29 cellular contexts compared by ENCODE assay signal in the genomic region with DNA sequence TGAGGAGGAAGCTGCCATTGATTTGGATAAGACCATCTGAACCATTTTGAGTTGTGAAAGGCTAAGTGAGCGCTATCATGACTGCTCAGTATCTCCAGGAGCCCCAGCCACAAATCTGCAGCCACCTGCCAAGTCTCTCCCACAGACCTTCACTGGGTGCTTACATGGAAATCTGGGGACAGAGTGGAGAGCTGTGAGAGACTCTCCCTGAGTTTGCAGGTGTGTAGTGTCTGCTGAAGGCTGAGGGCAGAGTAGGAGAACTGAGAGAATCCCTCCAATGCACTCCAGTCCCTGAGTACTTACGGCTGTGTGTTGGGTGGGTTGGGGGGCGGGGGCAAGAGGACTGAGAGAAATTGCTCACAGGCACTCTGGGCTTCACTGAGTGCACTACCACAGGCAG.
"Had no signal": no experiment of that assay in that cellular context is flagged by ENCODE, and none has a peak within 500 bp of the region (broad histone marks: within the 10 kb centered on the region; RNA-seq: fewer than 3 reads in every experiment).

No MANE protein-coding gene starts in this region.

- H3K9me3 ChIP-seq: neutrophil, psoas muscle, right lobe of liver, sigmoid colon, stomach, testis, tibial artery, transverse colon, upper lobe of right lung, uterus had no signal

- H3K36me3 Mint-ChIP-seq: naive thymus-derived CD4-positive, alpha-beta T cell; natural killer cell; neural progenitor cell; stimulated activated effector memory CD8-positive, alpha-beta T cell treated with anti-CD3 and anti-CD28 coated beads, Interleukin-12 subunit alpha, Interleukin-12 subunit beta, amount 100 ng/mL, for 72 hours; stimulated activated naive B cell treated with anti-CD40 and anti-IgM and Interleukin-4, amounts not matched to agents 10 μg/mL and 1 μg/mL and 100 μg/mL, for 72 hours; type B pancreatic cell had no signal

- H3K4me3 ChIP-seq: neural progenitor cell, psoas muscle, right lobe of liver, sigmoid colon, stomach, testis, tibial artery, transverse colon, upper lobe of right lung, uterus had no signal

- ATAC-seq: naive thymus-derived CD4-positive, alpha-beta T cell; natural killer cell; psoas muscle; right cardiac atrium; stimulated activated effector memory CD8-positive, alpha-beta T cell treated with anti-CD3 and anti-CD28 coated beads, Interleukin-12 subunit alpha, Interleukin-12 subunit beta, amount 100 ng/mL, for 72 hours; stimulated activated naive B cell treated with anti-CD40 and anti-IgM and Interleukin-4, amounts not matched to agents 10 μg/mL and 1 μg/mL and 100 μg/mL, for 72 hours; upper lobe of right lung had no signal

- H3K36me3 ChIP-seq: neural progenitor cell, neutrophil, right lobe of liver, sigmoid colon, stomach, tibial artery, transverse colon, upper lobe of right lung, uterus had no signal

- H3K9ac ChIP-seq: neural progenitor cell, parathyroid adenoma had no signal

- H2AFZ ChIP-seq: neural progenitor cell, parathyroid adenoma had no signal

- H3K4me1 Mint-ChIP-seq: naive thymus-derived CD4-positive, alpha-beta T cell; natural killer cell; neural progenitor cell; stimulated activated effector memory CD8-positive, alpha-beta T cell treated with anti-CD3 and anti-CD28 coated beads, Interleukin-12 subunit alpha, Interleukin-12 subunit beta, amount 100 ng/mL, for 72 hours; stimulated activated naive B cell treated with anti-CD40 and anti-IgM and Interleukin-4, amounts not matched to agents 10 μg/mL and 1 μg/mL and 100 μg/mL, for 72 hours had no signal

- H3K4me1 ChIP-seq: neural progenitor cell, parathyroid adenoma, psoas muscle, right lobe of liver, testis, upper lobe of right lung, uterus had no signal

- H3K27ac Mint-ChIP-seq: naive thymus-derived CD4-positive, alpha-beta T cell; natural killer cell; nephron; neural progenitor cell; progenitor cell of endocrine pancreas; stimulated activated effector memory CD8-positive, alpha-beta T cell treated with anti-CD3 and anti-CD28 coated beads, Interleukin-12 subunit alpha, Interleukin-12 subunit beta, amount 100 ng/mL, for 72 hours; stimulated activated naive B cell treated with anti-CD40 and anti-IgM and Interleukin-4, amounts not matched to agents 10 μg/mL and 1 μg/mL and 100 μg/mL, for 72 hours; stimulated activated naive CD8-positive, alpha-beta T cell treated with anti-CD3 and anti-CD28 coated beads, Interleukin-15, Interleukin-2, amounts not matched to agents 100 ng/mL and 50 ng/mL, for 24 hours; type B pancreatic cell had no signal

- H3K27me3 ChIP-seq: neural progenitor cell, neutrophil, right lobe of liver, sigmoid colon, stomach, testis, tibial artery, transverse colon, upper lobe of right lung, uterus had no signal

- DNase-seq: naive thymus-derived CD4-positive, alpha-beta T cell; natural killer cell; nucleus accumbens; posterior cingulate gyrus; psoas muscle; right cardiac atrium; right lobe of liver; sigmoid colon; small intestine; stimulated activated CD4-positive, alpha-beta T cell treated with anti-CD3 and anti-CD28 coated beads, Interleukin-15, amount 100 ng/mL, for 24 hours; stimulated activated CD4-positive, alpha-beta T cell treated with anti-CD3 and anti-CD28 coated beads, Interleukin-2, amount 100 ng/mL, for 24 hours; stimulated activated CD4-positive, alpha-beta T cell treated with anti-CD3 and anti-CD28 coated beads, Interleukin-2, amount 100 ng/mL, for 48 hours; stimulated activated CD4-positive, alpha-beta T cell treated with anti-CD3 and anti-CD28 coated beads, Interleukin-4, amount 100 ng/mL, for 24 hours; stimulated activated naive B cell treated with anti-CD40 and anti-IgM and Interleukin-4, amounts not matched to agents 10 μg/mL and 1 μg/mL and 100 μg/mL, for 72 hours; stimulated activated naive CD4-positive, alpha-beta T cell treated with Interleukin-2 at 50 U/mL for 16 hours; stomach; testis; tibial artery; transverse colon; upper lobe of right lung; uterus had no signal

- H3K4me2 ChIP-seq: neural progenitor cell had no signal

- H3K27me3 Mint-ChIP-seq: progenitor cell of endocrine pancreas; stimulated activated naive B cell treated with anti-CD40 and anti-IgM and Interleukin-4, amounts not matched to agents 10 μg/mL and 1 μg/mL and 100 μg/mL, for 72 hours; stimulated activated naive CD8-positive, alpha-beta T cell treated with anti-CD3 and anti-CD28 coated beads, Interleukin-15, Interleukin-2, amounts not matched to agents 100 ng/mL and 50 ng/mL, for 24 hours had no signal

- H3K27ac ChIP-seq: neural progenitor cell, neutrophil, parathyroid adenoma, psoas muscle, right lobe of liver, sigmoid colon, stomach, testis, tibial artery, transverse colon, upper lobe of right lung, uterus had no signal

- H3K9me3 Mint-ChIP-seq: naive thymus-derived CD4-positive, alpha-beta T cell; natural killer cell; nephron; neural progenitor cell; stimulated activated effector memory CD8-positive, alpha-beta T cell treated with anti-CD3 and anti-CD28 coated beads, Interleukin-12 subunit alpha, Interleukin-12 subunit beta, amount 100 ng/mL, for 72 hours; stimulated activated naive B cell treated with anti-CD40 and anti-IgM and Interleukin-4, amounts not matched to agents 10 μg/mL and 1 μg/mL and 100 μg/mL, for 72 hours; stimulated activated naive CD8-positive, alpha-beta T cell treated with anti-CD3 and anti-CD28 coated beads, Interleukin-15, Interleukin-2, amounts not matched to agents 100 ng/mL and 50 ng/mL, for 24 hours; type B pancreatic cell had no signal

- H3K4me3 Mint-ChIP-seq: naive thymus-derived CD4-positive, alpha-beta T cell; natural killer cell; nephron; neural progenitor cell; stimulated activated effector memory CD8-positive, alpha-beta T cell treated with anti-CD3 and anti-CD28 coated beads, Interleukin-12 subunit alpha, Interleukin-12 subunit beta, amount 100 ng/mL, for 72 hours; stimulated activated naive B cell treated with anti-CD40 and anti-IgM and Interleukin-4, amounts not matched to agents 10 μg/mL and 1 μg/mL and 100 μg/mL, for 72 hours; stimulated activated naive CD8-positive, alpha-beta T cell treated with anti-CD3 and anti-CD28 coated beads, Interleukin-15, Interleukin-2, amounts not matched to agents 100 ng/mL and 50 ng/mL, for 24 hours; type B pancreatic cell had no signal
